In the genomic region with DNA sequence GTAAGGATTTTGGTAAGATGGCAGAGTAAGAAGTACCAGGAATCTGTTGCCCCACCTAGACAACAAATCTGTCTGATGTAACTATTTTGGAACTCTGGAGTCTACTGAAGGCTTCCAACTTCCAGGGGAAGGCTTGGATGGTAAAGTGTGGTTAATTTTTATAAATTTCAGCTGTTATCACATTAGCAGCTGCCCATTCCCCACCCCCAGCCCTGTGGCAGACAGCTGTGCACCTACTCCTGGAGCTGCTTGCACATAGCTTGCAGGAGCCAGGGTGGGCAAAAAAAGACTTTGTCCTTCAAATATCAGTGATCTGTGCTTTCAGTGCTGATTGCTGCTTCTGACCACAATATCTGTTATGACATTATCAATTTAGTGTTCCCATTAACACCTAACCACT, we compare ENCODE assay signal across 38 cellular contexts. TPM values are rescaled to one million over a fixed set of nuclear protein-coding genes. Genes with fewer than 3 reads are reported as not detected.
"Had no signal": no experiment of that assay in that cellular context is flagged by ENCODE, and none has a peak within 500 bp of the region (broad histone marks: within the 10 kb centered on the region; RNA-seq: fewer than 3 reads in every experiment).

No MANE protein-coding gene starts in this region.

- H3K4me3 Mint-ChIP-seq: activated naive CD4-positive, alpha-beta T cell treated with anti-CD3 and anti-CD28 coated beads for 36 hours; activated naive CD4-positive, alpha-beta T cell treated with anti-CD3 and anti-CD28 coated beads, Interleukin-2, amount 10 ng/mL, durations not matched to agents 7 days and 5 days; activated naive CD4-positive, alpha-beta T cell treated with anti-CD3 and anti-CD28 coated beads, Interleukin-2, amount 50 U/mL, for 24 hours; activated naive CD8-positive, alpha-beta T cell; activated naive CD8-positive, alpha-beta T cell treated with anti-CD3 and anti-CD28 coated beads for 36 hours; activated naive CD8-positive, alpha-beta T cell treated with anti-CD3 and anti-CD28 coated beads, Interleukin-2, amount 10 ng/mL, durations not matched to agents 7 days and 5 days; activated naive CD8-positive, alpha-beta T cell treated with anti-CD3 and anti-CD28 coated beads, Interleukin-2, amount 50 U/mL, for 24 hours; activated T-cell treated with anti-CD3 and anti-CD28 coated beads, Interleukin-2, amount 50 U/mL, for 24 hours; activated T-cell treated with anti-CD3 and anti-CD28 coated beads, Interleukin-2, amount 50 U/mL, for 4 hours; activated T-cell treated with anti-CD3 and anti-CD28 coated beads, Interleukin-2, amount 50 U/mL, for 72 hours; activated T-helper 1 cell treated with anti-CD3 and anti-CD28 coated beads, Interleukin-12 subunit alpha, Interleukin-12 subunit beta, Interleukin-2, Interleukin-4 antibody, amounts not matched to agents 30 ng/mL and 10 ng/mL and 1 ng/mL, durations not matched to agents 14 hours and 24 hours and 36 hours; activated T-helper 17 cell treated with anti-CD3 and anti-CD28 coated beads, Interleukin-2, amount 50 U/mL, for 72 hours; brain; central memory CD8-positive, alpha-beta T cell had no signal

- H3K27ac Mint-ChIP-seq: activated naive CD4-positive, alpha-beta T cell treated with anti-CD3 and anti-CD28 coated beads for 36 hours; activated naive CD4-positive, alpha-beta T cell treated with anti-CD3 and anti-CD28 coated beads, Interleukin-2, amount 10 ng/mL, durations not matched to agents 7 days and 5 days; activated naive CD4-positive, alpha-beta T cell treated with anti-CD3 and anti-CD28 coated beads, Interleukin-2, amount 50 U/mL, for 24 hours; activated naive CD4-positive, alpha-beta T cell treated with anti-CD3 and anti-CD28 coated beads, Interleukin-2, amount 50 U/mL, for 72 hours; activated naive CD8-positive, alpha-beta T cell; activated naive CD8-positive, alpha-beta T cell treated with anti-CD3 and anti-CD28 coated beads for 36 hours; activated naive CD8-positive, alpha-beta T cell treated with anti-CD3 and anti-CD28 coated beads, Interleukin-2, amount 10 ng/mL, durations not matched to agents 7 days and 5 days; activated naive CD8-positive, alpha-beta T cell treated with anti-CD3 and anti-CD28 coated beads, Interleukin-2, amount 50 U/mL, for 24 hours; activated T-cell treated with anti-CD3 and anti-CD28 coated beads, Interleukin-2, amount 50 U/mL, for 24 hours; activated T-cell treated with anti-CD3 and anti-CD28 coated beads, Interleukin-2, amount 50 U/mL, for 72 hours; activated T-helper 1 cell treated with anti-CD3 and anti-CD28 coated beads, Interleukin-12 subunit alpha, Interleukin-12 subunit beta, Interleukin-2, Interleukin-4 antibody, amounts not matched to agents 30 ng/mL and 10 ng/mL and 1 ng/mL, durations not matched to agents 14 hours and 24 hours and 36 hours; activated T-helper 17 cell treated with anti-CD3 and anti-CD28 coated beads, Interleukin-2, amount 50 U/mL, for 72 hours; activated T-helper 2 cell treated with anti-CD3 and anti-CD28 coated beads, Interferon-gamma antibody, Interleukin-2, Interleukin-4, amounts not matched to agents 10 μg/mL and 5 μg/mL and 100 μg/mL, durations not matched to agents 14 hours and 24 hours and 36 hours; brain had no signal

- H3K4me1 Mint-ChIP-seq: activated naive CD4-positive, alpha-beta T cell treated with anti-CD3 and anti-CD28 coated beads, Interleukin-2, amount 10 ng/mL, durations not matched to agents 7 days and 5 days; activated naive CD4-positive, alpha-beta T cell treated with anti-CD3 and anti-CD28 coated beads, Interleukin-2, amount 50 U/mL, for 24 hours; activated naive CD8-positive, alpha-beta T cell treated with anti-CD3 and anti-CD28 coated beads for 36 hours; activated naive CD8-positive, alpha-beta T cell treated with anti-CD3 and anti-CD28 coated beads, Interleukin-2, amount 10 ng/mL, durations not matched to agents 7 days and 5 days; activated naive CD8-positive, alpha-beta T cell treated with anti-CD3 and anti-CD28 coated beads, Interleukin-2, amount 50 U/mL, for 24 hours; activated T-helper 17 cell treated with anti-CD3 and anti-CD28 coated beads, Interleukin-2, amount 50 U/mL, for 72 hours; central memory CD8-positive, alpha-beta T cell had no signal

- H3K27me3 ChIP-seq: adrenal gland, ascending aorta, body of pancreas, brain microvascular endothelial cell, breast epithelium, cardiac muscle cell had no signal

- H3K36me3 ChIP-seq: adrenal gland, ascending aorta, brain microvascular endothelial cell, breast epithelium, cardiac muscle cell had no signal

- H3K27ac ChIP-seq: adrenal gland, ascending aorta, body of pancreas, brain microvascular endothelial cell, breast epithelium, cardiac muscle cell had no signal

- H3K27me3 Mint-ChIP-seq: brain had no signal

- H3K36me3 Mint-ChIP-seq: activated naive CD4-positive, alpha-beta T cell treated with anti-CD3 and anti-CD28 coated beads, Interleukin-2, amount 10 ng/mL, durations not matched to agents 7 days and 5 days; activated naive CD4-positive, alpha-beta T cell treated with anti-CD3 and anti-CD28 coated beads, Interleukin-2, amount 50 U/mL, for 24 hours; activated naive CD4-positive, alpha-beta T cell treated with anti-CD3 and anti-CD28 coated beads, Interleukin-2, amount 50 U/mL, for 72 hours; activated naive CD8-positive, alpha-beta T cell; activated naive CD8-positive, alpha-beta T cell treated with anti-CD3 and anti-CD28 coated beads for 36 hours; activated naive CD8-positive, alpha-beta T cell treated with anti-CD3 and anti-CD28 coated beads, Interleukin-2, amount 10 ng/mL, durations not matched to agents 7 days and 5 days had no signal

- H3K4me1 ChIP-seq: ascending aorta, body of pancreas, breast epithelium had no signal

- H3K9me3 ChIP-seq: adrenal gland, ascending aorta, body of pancreas, breast epithelium had no signal

- ATAC-seq: activated naive CD4-positive, alpha-beta T cell treated with anti-CD3 and anti-CD28 coated beads, Interleukin-2, amount 50 U/mL, for 72 hours; activated naive CD8-positive, alpha-beta T cell treated with anti-CD3 and anti-CD28 coated beads, Interleukin-2, amount 50 U/mL, for 24 hours; activated T-cell treated with anti-CD3 and anti-CD28 coated beads, Interleukin-2, amount 50 U/mL, for 4 hours; activated T-cell treated with anti-CD3 and anti-CD28 coated beads, Interleukin-2, amount 50 U/mL, for 72 hours; activated T-helper 17 cell treated with anti-CD3 and anti-CD28 coated beads, Interleukin-2, amount 50 U/mL, for 72 hours; body of pancreas had no signal

- H3K4me3 ChIP-seq: adrenal gland, ascending aorta, body of pancreas, breast epithelium, cardiac muscle cell had no signal

- DNase-seq: activated effector memory CD4-positive, alpha-beta T cell treated with anti-CD3 and anti-CD28 coated beads, Interleukin-2, amount 50 U/mL, for 16 hours; activated effector memory CD4-positive, alpha-beta T cell treated with Interleukin-2 at 50 U/mL for 16 hours; activated gamma-delta T cell; activated gamma-delta T cell treated with Interleukin-2 at 50 U/mL for 16 hours; activated naive CD4-positive, alpha-beta T cell; activated naive CD4-positive, alpha-beta T cell treated with anti-CD3 and anti-CD28 coated beads for 36 hours; activated naive CD4-positive, alpha-beta T cell treated with anti-CD3 and anti-CD28 coated beads, Interleukin-2, amount 10 ng/mL, durations not matched to agents 7 days and 5 days; activated naive CD4-positive, alpha-beta T cell treated with anti-CD3 and anti-CD28 coated beads, Interleukin-2, amount 50 U/mL, for 16 hours; activated naive CD4-positive, alpha-beta T cell treated with Interleukin-2 at 50 U/mL for 16 hours; activated naive CD8-positive, alpha-beta T cell treated with anti-CD3 and anti-CD28 coated beads for 36 hours; activated naive CD8-positive, alpha-beta T cell treated with anti-CD3 and anti-CD28 coated beads, Interleukin-2, amount 10 ng/mL, durations not matched to agents 7 days and 5 days; activated naive CD8-positive, alpha-beta T cell treated with anti-CD3 and anti-CD28 coated beads, Interleukin-2, amount 50 U/mL, for 24 hours; activated T-cell treated with anti-CD3 and anti-CD28 coated beads, Interleukin-2, amount 50 U/mL, for 1 hour; activated T-cell treated with anti-CD3 and anti-CD28 coated beads, Interleukin-2, amount 50 U/mL, for 24 hours; activated T-cell treated with anti-CD3 and anti-CD28 coated beads, Interleukin-2, amount 50 U/mL, for 4 hours; activated T-cell treated with anti-CD3 and anti-CD28 coated beads, Interleukin-2, amount 50 U/mL, for 48 hours; activated T-cell treated with anti-CD3 and anti-CD28 coated beads, Interleukin-2, amount 50 U/mL, for 72 hours; adrenal gland; amniotic stem cell; amygdala; anterior cingulate cortex; aorta; body of pancreas; brain microvascular endothelial cell; caudate nucleus; central memory CD4-positive, alpha-beta T cell; cerebellar nuclear complex had no signal

RNA-seq across cellular contexts. Expression of gene FRMD5, which starts 47.4 kb away (rescaled TPM):
- total RNA-seq: activated T-helper 1 cell treated with anti-CD3 and anti-CD28 coated beads, Interleukin-12 subunit alpha, Interleukin-12 subunit beta, Interleukin-2, Interleukin-4 antibody, amounts not matched to agents 30 ng/mL and 10 ng/mL and 1 ng/mL, durations not matched to agents 14 hours and 24 hours and 36 hours; ascending aorta had no signal
